ENCODE assay signal across 12 cellular contexts in the genomic region with DNA sequence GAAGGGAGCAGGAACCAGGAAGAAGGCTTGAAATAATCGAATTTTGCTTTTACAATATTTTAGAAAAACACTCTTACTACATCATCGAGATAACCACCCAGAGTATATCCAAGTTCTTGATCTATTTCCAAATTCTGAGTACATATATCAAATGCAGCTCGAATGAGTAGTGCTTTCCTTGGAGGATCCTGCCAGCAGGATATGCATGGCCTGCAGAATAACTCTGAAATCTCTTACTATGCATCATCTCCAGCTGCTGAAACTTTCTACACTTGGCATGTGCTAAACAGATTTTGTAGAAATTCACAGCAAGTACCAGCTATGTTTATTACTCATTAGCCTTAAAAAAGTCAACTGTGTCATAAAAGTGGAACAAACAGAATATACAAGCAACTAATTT. TPM values are rescaled to one million over a fixed set of nuclear protein-coding genes. Genes with fewer than 3 reads are reported as not detected.
A peak's percentile ranks its signal among the peaks of the same experiment; 100 is the strongest.
DNase-seq lines count a peak whose midpoint lies in the region; ATAC-seq and TF ChIP-seq lines count a peak whose summit lies in the region.
"Had no signal": no experiment of that assay in that cellular context is flagged by ENCODE, and none has a peak within 500 bp of the region (broad histone marks: within the 10 kb centered on the region; RNA-seq: fewer than 3 reads in every experiment).

No MANE protein-coding gene starts in this region.

- no peaks in the 10 kb centered on the region for H3K9me3 ChIP-seq in left lung
- H3K9me3 ChIP-seq: stomach had no signal

- H3K27me3 ChIP-seq in ACC112 (ENCODE audit: insufficient read depth, low read length) (no peaks in the 10 kb centered on the region), brain microvascular endothelial cell (replicated peaks) (no peaks in the 10 kb centered on the region), left lung (no peaks in the 10 kb centered on the region)
- H3K27me3 ChIP-seq: stomach had no signal

- H3K27ac ChIP-seq in ACC112 (ENCODE audit: low read depth, low read length) (peak overlapping the region; percentile 35; the same call in 1 of the 2 replicates), brain microvascular endothelial cell (peak overlapping the region; percentile 40), left lung (no peak overlapping the region)

- no peaks in the 10 kb centered on the region for H3K79me2 ChIP-seq in ACC112 (ENCODE audit: control insufficient read depth, insufficient read depth, low read length, unreplicated experiment)

- no peak for TF ChIP-seq CTCF in brain microvascular endothelial cell (IDR thresholded peaks at IDR 0.05; ENCODE audit: low read depth, low read length, missing control alignments)
- no peak for TF ChIP-seq CTCF in left lung (IDR thresholded peaks at IDR 0.05)

- H3K4me3 ChIP-seq in ACC112 (ENCODE audit: low read depth, low read length): no peak overlapping the region
- H3K4me3 ChIP-seq in brain microvascular endothelial cell (ENCODE audit: low read depth, low read length): no peak overlapping the region
- no peak overlapping the region for H3K4me3 ChIP-seq in left lung
- H3K4me3 ChIP-seq: smooth muscle cell, stomach had no signal

- in situ Hi-C loops in brain microvascular endothelial cell (cut with HindIII; ENCODE audit: low pct_ligation_motif_present, low sequenced_read_pairs): loop anchor here (25.0 kb wide), 2 partner anchors 221 to 321 kb away; no protein-coding TSS in a partner anchor

- DNase-seq in HT1080 (ENCODE audit: low read depth): peak; percentile 39
- DNase-seq in brain microvascular endothelial cell: peak; percentile 83
- DNase-seq in left lung: no peak
- DNase-seq in MV-4-11 (lab: John Stamatoyannopoulos, UW): no peak
- DNase-seq in Right ventricle myocardium superior: no peak
- DNase-seq: activated CD8-positive, alpha-beta memory T cell treated with anti-CD3 and anti-CD28 coated beads, Interleukin-2, amount 50 U/mL, for 4 hours; stomach had no signal

- no peak overlapping the region for H2AFZ ChIP-seq in ACC112 (ENCODE audit: low read length, unreplicated experiment)

- H3K4me1 ChIP-seq in ACC112 (ENCODE audit: control insufficient read depth, insufficient read depth, low read length, unreplicated experiment) (peaks cover 37% of the 10 kb centered on the region), left lung (peaks cover 4 to 8% of the 10 kb centered on the region in 2 donors)

- peak; percentile 38 for ATAC-seq in left lung
- ATAC-seq in HG02678 (IDR thresholded peaks at IDR 0.05; ENCODE audit: unreplicated experiment): no peak
- ATAC-seq in Right ventricle myocardium superior (ENCODE audit: poor library complexity): no peak
- no peak for ATAC-seq in GM18502 (IDR thresholded peaks at IDR 0.05; ENCODE audit: poor library complexity, unreplicated experiment)
- ATAC-seq: activated CD4-positive, CD25-positive, alpha-beta regulatory T cell treated with anti-CD3 and anti-CD28 coated beads, Interleukin-2, amount 50 U/mL, for 24 hours had no signal

- H3K36me3 ChIP-seq in ACC112 (ENCODE audit: insufficient read depth, low read length) (no peaks in the 10 kb centered on the region), brain microvascular endothelial cell (replicated peaks) (no peaks in the 10 kb centered on the region), left lung (no peaks in the 10 kb centered on the region)
- H3K36me3 ChIP-seq: stomach had no signal

- intact Hi-C loops in left lung (cut with DNase I): loop anchor here in 1 of 2 donors (5.0 kb wide), 1 partner anchor 226 kb away; no protein-coding TSS in a partner anchor
- intact Hi-C loops in Right ventricle myocardium superior (cut with DNase I): loop anchor here (2.0 to 10.0 kb wide), 3 partner anchors 195 to 329 kb away; no protein-coding TSS in a partner anchor

RNA-seq across cellular contexts. Expression of a gene that starts 44.0 kb away (rescaled TPM):
- total RNA-seq in HT1080 (2014; rRNA removed; shearing (Covaris generic)): 0.53 and 0.58 TPM in 2 replicates
- 0.17 and 1.1 TPM in 2 replicates for polyA plus RNA-seq in HT1080 (2015; cell fraction: cytosol; rRNA removed)
- 1.1 and 1.4 TPM in 2 replicates for polyA plus RNA-seq in HT1080 (2015; cell fraction: nucleus; rRNA removed)
- 10 to 100 TPM; 63.7 to 74.1 TPM for total RNA-seq in left lung
- 192 TPM for total RNA-seq in Right ventricle myocardium superior

Comparison
In these comparisons a context has a peak if more than half of its experiments do, and no peak if none do; other contexts are left out.
1. H3K27ac ChIP-seq: peak in ACC112 (single experiment) and brain microvascular endothelial cell (single experiment); none in left lung (0 of 2).
2. DNase-seq: peak in HT1080 (single experiment) and brain microvascular endothelial cell (single experiment); none in left lung (0 of 2), MV-4-11 (single experiment) and Right ventricle myocardium superior (single experiment).
3. RNA of a gene that starts 44.0 kb away (total RNA-seq): 192 TPM in Right ventricle myocardium superior (single experiment) and 63.7 to 74.1 TPM in left lung; 0.53 to 0.58 TPM in HT1080; every median in the first group is over 10 times any median in the second.